ENCODE assay signal across 8 cellular contexts in genomic region chr15:68389936-68390790, GRCh38. TPM values are rescaled to one million over a fixed set of nuclear protein-coding genes. Genes with fewer than 3 reads are reported as not detected.
A peak's percentile ranks its signal among the peaks of the same experiment; 100 is the strongest.
DNase-seq lines count a peak whose midpoint lies in the region; ATAC-seq and TF ChIP-seq lines count a peak whose summit lies in the region.

No MANE protein-coding gene starts in this region.

- WGBS in spleen, 5 donors = 49 to 60% (median 58%) methylated on average over 15 of the region's 15 CpGs

- no peak overlapping the region for H3K27ac Mint-ChIP-seq in activated T-cell treated with anti-CD3 and anti-CD28 coated beads, Interleukin-2, amount 50 U/mL, for 24 hours
- H3K27ac Mint-ChIP-seq in chondrocyte (ENCODE audit: unreplicated experiment) = no peak overlapping the region

- H3K4me3 ChIP-seq in spleen = no peak overlapping the region

- no peak overlapping the region for H3K27ac ChIP-seq in spleen

- TF ChIP-seq CTCF in chondrocyte (IDR thresholded peaks at IDR 0.05) (no peak), spleen (IDR thresholded peaks at IDR 0.05 in 8 of 11, conservative IDR thresholded peaks at IDR 0.05 in 3 of 11) (no peak)

- H3K4me1 Mint-ChIP-seq in activated T-cell treated with anti-CD3 and anti-CD28 coated beads, Interleukin-2, amount 50 U/mL, for 24 hours (ENCODE audit: low read depth) = peaks cover 3% of the 10 kb centered on the region
- H3K4me1 Mint-ChIP-seq in activated T-cell treated with anti-CD3 and anti-CD28 coated beads, Interleukin-2, amount 50 U/mL, for 4 hours (ENCODE audit: low read depth) = no peaks in the 10 kb centered on the region
- H3K4me1 Mint-ChIP-seq in chondrocyte (ENCODE audit: low read depth) = peaks cover 46% of the 10 kb centered on the region

- no peaks in the 10 kb centered on the region for H3K36me3 ChIP-seq in spleen

- H3K9me3 Mint-ChIP-seq in activated T-cell treated with anti-CD3 and anti-CD28 coated beads, Interleukin-2, amount 50 U/mL, for 24 hours = no peaks in the 10 kb centered on the region
- H3K9me3 Mint-ChIP-seq in activated T-cell treated with anti-CD3 and anti-CD28 coated beads, Interleukin-2, amount 50 U/mL, for 4 hours = no peaks in the 10 kb centered on the region
- peaks cover 13% of the 10 kb centered on the region for H3K9me3 Mint-ChIP-seq in chondrocyte (ENCODE audit: low read depth)

- intact Hi-C loops in spleen (cut with DNase I; ENCODE audit: low total_unique reads) = loop anchor here (10.0 kb wide), 1 partner anchor 145 kb away; no protein-coding TSS in a partner anchor

- H3K9me3 ChIP-seq in spleen = peaks cover 0 to 6% (median 0%) of the 10 kb centered on the region in 8 donors

- H3K4me1 ChIP-seq in spleen = peaks cover 0 to 10% (median 3%) of the 10 kb centered on the region in 6 donors

- H3K27me3 Mint-ChIP-seq in activated T-cell treated with anti-CD3 and anti-CD28 coated beads, Interleukin-2, amount 50 U/mL, for 24 hours = peaks cover 44% of the 10 kb centered on the region
- H3K27me3 Mint-ChIP-seq in activated T-cell treated with anti-CD3 and anti-CD28 coated beads, Interleukin-2, amount 50 U/mL, for 4 hours (ENCODE audit: low read depth) = peaks cover 35% of the 10 kb centered on the region
- H3K27me3 Mint-ChIP-seq in chondrocyte (ENCODE audit: low read depth) = no peaks in the 10 kb centered on the region

- no peaks in the 10 kb centered on the region for H3K36me3 Mint-ChIP-seq in activated T-cell treated with anti-CD3 and anti-CD28 coated beads, Interleukin-2, amount 50 U/mL, for 24 hours (ENCODE audit: low read depth)
- no peaks in the 10 kb centered on the region for H3K36me3 Mint-ChIP-seq in activated T-cell treated with anti-CD3 and anti-CD28 coated beads, Interleukin-2, amount 50 U/mL, for 4 hours (ENCODE audit: insufficient read depth)
- H3K36me3 Mint-ChIP-seq in chondrocyte (ENCODE audit: low read depth) = peaks cover 35% of the 10 kb centered on the region

- TF ChIP-seq POLR2A in spleen (IDR thresholded peaks at IDR 0.05) = no peak

- no peak overlapping the region for H3K4me3 Mint-ChIP-seq in activated T-cell treated with anti-CD3 and anti-CD28 coated beads, Interleukin-2, amount 50 U/mL, for 24 hours
- H3K4me3 Mint-ChIP-seq in activated T-cell treated with anti-CD3 and anti-CD28 coated beads, Interleukin-2, amount 50 U/mL, for 4 hours = no peak overlapping the region
- H3K4me3 Mint-ChIP-seq in chondrocyte (ENCODE audit: unreplicated experiment) = peak overlapping the region; percentile 37

- no peak for ATAC-seq in activated T-cell treated with anti-CD3 and anti-CD28 coated beads, Interleukin-2, amount 50 U/mL, for 4 hours
- ATAC-seq in stimulated activated naive CD8-positive, alpha-beta T cell treated with anti-CD3 and anti-CD28 coated beads, Interleukin-15, Interleukin-2, amounts not matched to agents 100 U/mL and 50 U/mL, for 24 hours = peak; percentile 32

- peak; percentile 24 for DNase-seq in activated T-cell treated with anti-CD3 and anti-CD28 coated beads, Interleukin-2, amount 50 U/mL, for 24 hours
- no peak for DNase-seq in activated T-cell treated with anti-CD3 and anti-CD28 coated beads, Interleukin-2, amount 50 U/mL, for 4 hours
- DNase-seq in MV-4-11 (lab: John Stamatoyannopoulos, UW) = peak; percentile 73
- DNase-seq in chondrocyte (ENCODE audit: low spot score) = no peak
- DNase-seq in stimulated activated naive CD8-positive, alpha-beta T cell treated with anti-CD3 and anti-CD28 coated beads, Interleukin-15, Interleukin-2, amounts not matched to agents 100 U/mL and 50 U/mL, for 24 hours = no peak
- DNase-seq in NCI-H2107 (lab: John Stamatoyannopoulos, UW) = no peak
- DNase-seq in DMS 273 (lab: John Stamatoyannopoulos, UW; ENCODE audit: unreplicated experiment) = no peak
- no peak for DNase-seq in spleen

- peaks cover 0 to 57% (median 0%) of the 10 kb centered on the region in 7 donors for H3K27me3 ChIP-seq in spleen (replicated peaks in 1 of 7)

RNA-seq across cellular contexts. Expression of gene ITGA11, which starts 41.8 kb away (rescaled TPM):
- total RNA-seq in activated T-cell treated with anti-CD3 and anti-CD28 coated beads, Interleukin-2, amount 50 U/mL, for 4 hours = under 1 TPM in 2 of 3 donors, not detected in 1; 0.05 to 0.21 TPM
- total RNA-seq in chondrocyte (965 to 1,105 TPM (median 1,092 TPM) in 3 replicates), spleen (10 to 100 TPM in 1 of 7 donors, 1 to 10 TPM in 6; 4.7 to 17.2 (median 7.2) TPM)
- 1 to 10 TPM in 1 of 3 donors, under 1 TPM in 2; 0.27 to 1.1 (median 0.37) TPM for polyA plus RNA-seq in spleen

Comparison
In these comparisons a context has a peak if more than half of its experiments do, and no peak if none do; other contexts are left out.
1. DNase-seq: peak in activated T-cell treated with anti-CD3 and anti-CD28 coated beads, Interleukin-2, amount 50 U/mL, for 24 hours (single experiment) and MV-4-11 (single experiment); none in activated T-cell treated with anti-CD3 and anti-CD28 coated beads, Interleukin-2, amount 50 U/mL, for 4 hours (single experiment), chondrocyte (single experiment), stimulated activated naive CD8-positive, alpha-beta T cell treated with anti-CD3 and anti-CD28 coated beads, Interleukin-15, Interleukin-2, amounts not matched to agents 100 U/mL and 50 U/mL, for 24 hours (single experiment), NCI-H2107 (single experiment), DMS 273 (single experiment) and spleen (single experiment).
2. RNA of gene ITGA11, which starts 41.8 kb away (total RNA-seq): 965 to 1,105 TPM in chondrocyte; 4.7 to 17.2 TPM in spleen and 0.05 to 0.21 TPM in activated T-cell treated with anti-CD3 and anti-CD28 coated beads, Interleukin-2, amount 50 U/mL, for 4 hours; every median in the first group is over 10 times any median in the second.